2 cellular contexts compared by ENCODE assay signal in genomic region chr3:142595141-142595540, GRCh38.
TF ChIP-seq lines count a peak whose summit lies in the region.

No MANE protein-coding gene starts in this region.

TF ChIP-seq in GM23338, 12 proteins besides CTCF, POLR2A, EP300 and RAD21 (continued from another document):
- TF ChIP-seq REST (IDR thresholded peaks at IDR 0.05; ENCODE audit: unreplicated experiment) (no peak), NANOG (IDR thresholded peaks at IDR 0.05; ENCODE audit: borderline replicate concordance) (no peak), ETS1 (IDR thresholded peaks at IDR 0.05) (no peak), STAT1 (IDR thresholded peaks at IDR 0.05; ENCODE audit: unreplicated experiment) (no peak), EZH2 (IDR thresholded peaks at IDR 0.05; ENCODE audit: low read depth, unreplicated experiment) (no peak), CREB1 (CRISPR knock-in tag; IDR thresholded peaks at IDR 0.05; ENCODE audit: low read depth) (no peak), EZH2phosphoT487 (IDR thresholded peaks at IDR 0.05; ENCODE audit: unreplicated experiment) (no peak), JUNB (IDR thresholded peaks at IDR 0.05; ENCODE audit: unreplicated experiment) (no peak), POLR2AphosphoS5 (IDR thresholded peaks at IDR 0.05; ENCODE audit: low read depth) (no peak), ZNF114 (CRISPR knock-in tag; IDR thresholded peaks at IDR 0.05) (no peak)
- TF ChIP-seq, protein P1, sequence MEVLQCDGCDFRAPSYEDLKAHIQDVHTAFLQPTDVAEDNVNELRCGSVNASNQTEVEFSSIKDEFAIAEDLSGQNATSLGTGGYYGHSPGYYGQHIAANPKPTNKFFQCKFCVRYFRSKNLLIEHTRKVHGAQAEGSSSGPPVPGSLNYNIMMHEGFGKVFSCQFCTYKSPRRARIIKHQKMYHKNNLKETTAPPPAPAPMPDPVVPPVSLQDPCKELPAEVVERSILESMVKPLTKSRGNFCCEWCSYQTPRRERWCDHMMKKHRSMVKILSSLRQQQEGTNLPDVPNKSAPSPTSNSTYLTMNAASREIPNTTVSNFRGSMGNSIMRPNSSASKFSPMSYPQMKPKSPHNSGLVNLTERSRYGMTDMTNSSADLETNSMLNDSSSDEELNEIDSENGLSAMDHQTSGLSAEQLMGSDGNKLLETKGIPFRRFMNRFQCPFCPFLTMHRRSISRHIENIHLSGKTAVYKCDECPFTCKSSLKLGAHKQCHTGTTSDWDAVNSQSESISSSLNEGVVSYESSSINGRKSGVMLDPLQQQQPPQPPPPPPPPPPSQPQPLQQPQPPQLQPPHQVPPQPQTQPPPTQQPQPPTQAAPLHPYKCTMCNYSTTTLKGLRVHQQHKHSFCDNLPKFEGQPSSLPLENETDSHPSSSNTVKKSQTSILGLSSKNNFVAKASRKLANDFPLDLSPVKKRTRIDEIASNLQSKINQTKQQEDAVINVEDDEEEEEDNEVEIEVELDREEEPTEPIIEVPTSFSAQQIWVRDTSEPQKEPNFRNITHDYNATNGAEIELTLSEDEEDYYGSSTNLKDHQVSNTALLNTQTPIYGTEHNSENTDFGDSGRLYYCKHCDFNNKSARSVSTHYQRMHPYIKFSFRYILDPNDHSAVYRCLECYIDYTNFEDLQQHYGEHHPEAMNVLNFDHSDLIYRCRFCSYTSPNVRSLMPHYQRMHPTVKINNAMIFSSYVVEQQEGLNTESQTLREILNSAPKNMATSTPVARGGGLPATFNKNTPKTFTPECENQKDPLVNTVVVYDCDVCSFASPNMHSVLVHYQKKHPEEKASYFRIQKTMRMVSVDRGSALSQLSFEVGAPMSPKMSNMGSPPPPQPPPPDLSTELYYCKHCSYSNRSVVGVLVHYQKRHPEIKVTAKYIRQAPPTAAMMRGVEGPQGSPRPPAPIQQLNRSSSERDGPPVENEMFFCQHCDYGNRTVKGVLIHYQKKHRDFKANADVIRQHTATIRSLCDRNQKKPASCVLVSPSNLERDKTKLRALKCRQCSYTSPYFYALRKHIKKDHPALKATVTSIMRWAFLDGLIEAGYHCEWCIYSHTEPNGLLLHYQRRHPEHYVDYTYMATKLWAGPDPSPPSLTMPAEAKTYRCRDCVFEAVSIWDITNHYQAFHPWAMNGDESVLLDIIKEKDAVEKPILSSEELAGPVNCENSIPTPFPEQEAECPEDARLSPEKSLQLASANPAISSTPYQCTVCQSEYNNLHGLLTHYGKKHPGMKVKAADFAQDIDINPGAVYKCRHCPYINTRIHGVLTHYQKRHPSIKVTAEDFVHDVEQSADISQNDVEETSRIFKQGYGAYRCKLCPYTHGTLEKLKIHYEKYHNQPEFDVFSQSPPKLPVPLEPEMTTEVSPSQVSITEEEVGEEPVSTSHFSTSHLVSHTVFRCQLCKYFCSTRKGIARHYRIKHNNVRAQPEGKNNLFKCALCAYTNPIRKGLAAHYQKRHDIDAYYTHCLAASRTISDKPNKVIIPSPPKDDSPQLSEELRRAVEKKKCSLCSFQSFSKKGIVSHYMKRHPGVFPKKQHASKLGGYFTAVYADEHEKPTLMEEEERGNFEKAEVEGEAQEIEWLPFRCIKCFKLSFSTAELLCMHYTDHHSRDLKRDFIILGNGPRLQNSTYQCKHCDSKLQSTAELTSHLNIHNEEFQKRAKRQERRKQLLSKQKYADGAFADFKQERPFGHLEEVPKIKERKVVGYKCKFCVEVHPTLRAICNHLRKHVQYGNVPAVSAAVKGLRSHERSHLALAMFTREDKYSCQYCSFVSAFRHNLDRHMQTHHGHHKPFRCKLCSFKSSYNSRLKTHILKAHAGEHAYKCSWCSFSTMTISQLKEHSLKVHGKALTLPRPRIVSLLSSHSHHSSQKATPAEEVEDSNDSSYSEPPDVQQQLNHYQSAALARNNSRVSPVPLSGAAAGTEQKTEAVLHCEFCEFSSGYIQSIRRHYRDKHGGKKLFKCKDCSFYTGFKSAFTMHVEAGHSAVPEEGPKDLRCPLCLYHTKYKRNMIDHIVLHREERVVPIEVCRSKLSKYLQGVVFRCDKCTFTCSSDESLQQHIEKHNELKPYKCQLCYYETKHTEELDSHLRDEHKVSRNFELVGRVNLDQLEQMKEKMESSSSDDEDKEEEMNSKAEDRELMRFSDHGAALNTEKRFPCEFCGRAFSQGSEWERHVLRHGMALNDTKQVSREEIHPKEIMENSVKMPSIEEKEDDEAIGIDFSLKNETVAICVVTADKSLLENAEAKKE (CRISPR knock-in tag; IDR thresholded peaks at IDR 0.05): no peak
TF ChIP-seq in GM23338: peak in this region for 0.

TF ChIP-seq in endothelial cell of umbilical vein, 7 proteins besides CTCF, POLR2A, EP300 and RAD21 (continued from another document):
- no peak for TF ChIP-seq MAX (IDR thresholded peaks at IDR 0.05; ENCODE audit: insufficient read depth, insufficient read length)
- no peak for TF ChIP-seq EZH2 (IDR thresholded peaks at IDR 0.05; ENCODE audit: borderline replicate concordance, low read depth, low read length, severe bottlenecking)
